18 cellular contexts compared by ENCODE assay signal in the genomic region with DNA sequence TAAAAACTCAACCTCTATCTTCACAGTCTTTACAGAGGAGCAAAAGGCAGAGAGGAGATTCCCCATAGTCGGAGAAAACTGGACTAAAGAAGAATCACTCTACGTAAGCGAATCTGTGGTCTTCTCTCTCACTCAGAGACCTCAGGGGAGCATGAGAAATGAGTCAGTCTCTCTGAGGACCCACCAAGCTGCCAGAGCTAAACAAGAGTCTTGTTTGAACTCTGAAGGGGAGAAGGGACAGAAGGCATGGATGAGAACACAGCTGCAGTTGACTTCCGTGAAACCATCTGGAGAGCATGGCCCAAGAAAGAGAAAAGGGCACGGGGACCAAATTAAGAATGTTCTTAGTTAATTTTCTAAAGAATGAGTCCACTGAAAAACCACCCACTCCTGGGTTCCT.
"Had no signal": no experiment of that assay in that cellular context is flagged by ENCODE, and none has a peak within 500 bp of the region (broad histone marks: within the 10 kb centered on the region; RNA-seq: fewer than 3 reads in every experiment).

No MANE protein-coding gene starts in this region.

- H3K27ac Mint-ChIP-seq: naive B cell, neural progenitor cell had no signal

- FAIRE-seq: endometrium, keratinocyte had no signal

- H3K4me3 Mint-ChIP-seq: naive B cell, neural progenitor cell had no signal

- DNase-seq: activated CD4-positive, alpha-beta T cell treated with anti-CD3 and anti-CD28 coated beads, Interleukin-2, amount 50 U/mL, for 4 hours; activated naive CD4-positive, alpha-beta T cell; activated T-cell treated with anti-CD3 and anti-CD28 coated beads for 4 hours; anterior cingulate cortex; cerebellar nuclear complex; dermis blood vessel endothelial cell; hippocampal formation; naive B cell; ovary; sigmoid colon; stimulated activated CD4-positive, alpha-beta T cell treated with anti-CD3 and anti-CD28 coated beads, Interleukin-2, amount 100 ng/mL, for 24 hours had no signal

- H3K9me3 Mint-ChIP-seq: naive B cell, neural progenitor cell had no signal

- H3K4me3 ChIP-seq: breast epithelium, neural progenitor cell, ovary, sigmoid colon, thoracic aorta had no signal

- H3K36me3 Mint-ChIP-seq: naive B cell, neural progenitor cell had no signal

- H3K4me1 Mint-ChIP-seq: naive B cell had no signal

- ATAC-seq: activated CD4-positive, CD25-positive, alpha-beta regulatory T cell treated with anti-CD3 and anti-CD28 coated beads, Interleukin-2, amount 50 U/mL, for 24 hours; left lobe of liver had no signal
